In the genomic region with DNA sequence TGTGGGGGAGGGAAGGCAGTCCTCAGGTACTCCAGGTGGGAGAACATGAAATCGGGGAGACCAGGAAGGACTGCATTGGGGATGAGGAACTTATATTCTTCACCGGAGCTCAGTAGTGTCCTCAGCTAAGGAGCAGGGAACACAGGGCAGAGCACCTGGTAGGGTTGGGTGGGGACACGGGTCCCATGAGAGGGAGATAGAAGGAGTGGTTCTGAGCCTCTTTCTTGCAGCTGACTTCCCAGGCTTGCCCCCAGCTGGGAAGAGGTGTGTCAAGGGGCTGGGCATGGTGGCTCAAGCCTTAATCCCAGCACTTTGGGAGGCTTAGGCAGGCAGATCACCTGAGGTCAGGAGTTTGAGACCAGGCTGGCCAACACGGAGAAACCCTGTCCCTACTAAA, we compare ENCODE assay signal across 9 cellular contexts. TPM values are rescaled to one million over a fixed set of nuclear protein-coding genes. Genes with fewer than 3 reads are reported as not detected.
DNase-seq lines count a peak whose midpoint lies in the region; ATAC-seq and TF ChIP-seq lines count a peak whose summit lies in the region.
"Had no signal": no experiment of that assay in that cellular context is flagged by ENCODE, and none has a peak within 500 bp of the region (broad histone marks: within the 10 kb centered on the region; RNA-seq: fewer than 3 reads in every experiment).

No MANE protein-coding gene starts in this region.

- no peaks in the 10 kb centered on the region for H3K36me3 ChIP-seq in GM23248 (ENCODE audit: low read depth)
- no peaks in the 10 kb centered on the region for H3K36me3 ChIP-seq in WERI-Rb-1

- H3K9me2 ChIP-seq in GM23248 (ENCODE audit: insufficient read depth): no peaks in the 10 kb centered on the region

- in situ Hi-C loops in GM23248 (cut with MboI): no loop called here

- H3K4me1 ChIP-seq in GM23248 (ENCODE audit: insufficient read depth): peaks cover 69% of the 10 kb centered on the region

- H3F3A ChIP-seq in GM23248 (ENCODE audit: insufficient read depth): peaks cover 48% of the 10 kb centered on the region

- peak overlapping the region; percentile 72 for H3K9ac ChIP-seq in GM23248

- H3K4me2 ChIP-seq in GM23248 (ENCODE audit: unreplicated experiment): peak overlapping the region; percentile 86

- WGBS in GM23248 (ENCODE audit: low coverage in 1 of 2, low lambda C conversion rate in 2 of 2, missing lambda C conversion rate in 2 of 2), 2 experiments: 85 to 89% methylated on average over 4 of the region's 4 CpGs

- no peak for DNase-seq in GM23248
- DNase-seq in WERI-Rb-1: peak; percentile 91
- DNase-seq in fibroblast of the aortic adventitia (ENCODE audit: low read depth): no peak
- no peak for DNase-seq in skeletal muscle cell (ENCODE audit: low read depth)
- DNase-seq in NCI-H1092 treated with DMSO at 0.1 percent for 48 hours (lab: John Stamatoyannopoulos, UW): no peak
- no peak for DNase-seq in DMS 273 (lab: John Stamatoyannopoulos, UW; ENCODE audit: unreplicated experiment)
- DNase-seq in NCI-H2171 treated with DMSO at 0.1 percent for 48 hours (lab: John Stamatoyannopoulos, UW): no peak
- DNase-seq: NCI-H187 treated with DMSO at 0.1 percent for 48 hours had no signal

- H3K27ac ChIP-seq in GM23248: peak overlapping the region; percentile 94
- H3K27ac ChIP-seq in WERI-Rb-1: peak overlapping the region; percentile 67

- H3K27me3 ChIP-seq in GM23248 (replicated peaks; ENCODE audit: insufficient read depth): no peaks in the 10 kb centered on the region
- peaks cover 3% of the 10 kb centered on the region for H3K27me3 ChIP-seq in WERI-Rb-1 (ENCODE audit: insufficient read depth, low read depth, severe bottlenecking)

- no peaks in the 10 kb centered on the region for H3K9me3 ChIP-seq in GM23248 (ENCODE audit: low read depth)
- H3K9me3 ChIP-seq in WERI-Rb-1 (ENCODE audit: severe bottlenecking): no peaks in the 10 kb centered on the region

- H3K79me2 ChIP-seq in GM23248 (ENCODE audit: insufficient read depth): peaks cover 25% of the 10 kb centered on the region

- no peak overlapping the region for H2AFZ ChIP-seq in GM23248

- H4K20me1 ChIP-seq in GM23248 (ENCODE audit: insufficient read depth): no peaks in the 10 kb centered on the region

- H3K4me3 ChIP-seq in GM23248: peak overlapping the region; percentile 88
- H3K4me3 ChIP-seq in WERI-Rb-1 (ENCODE audit: low read depth, low read length): peak overlapping the region; percentile 77
- H3K4me3 ChIP-seq in fibroblast of the aortic adventitia (ENCODE audit: low read depth, low read length): peak overlapping the region; percentile 83
- H3K4me3 ChIP-seq in skeletal muscle cell (ENCODE audit: low read depth, low read length): peak overlapping the region; percentile 91

- TF ChIP-seq CTCF in WERI-Rb-1 (IDR thresholded peaks at IDR 0.05; ENCODE audit: low read depth, low read length) (no peak), fibroblast of the aortic adventitia (IDR thresholded peaks at IDR 0.05; ENCODE audit: insufficient read depth, low read length) (no peak)

- no peak for ATAC-seq in GM19351 (IDR thresholded peaks at IDR 0.05; ENCODE audit: unreplicated experiment)

RNA-seq across cellular contexts. Expression of a gene that starts 2.1 kb away (rescaled TPM):
- 14.9 and 24.2 TPM in 2 replicates for total RNA-seq in GM23248 (2014; rRNA removed; shearing (Covaris generic))
- polyA plus RNA-seq in GM23248 (2016; fragmentation: Nextera tagmentation; extraction: Ambion mirVana): 7.7 and 9.3 TPM in 2 replicates
- 14.1 and 19.7 TPM in 2 replicates for total RNA-seq in fibroblast of the aortic adventitia (ENCODE audit: low replicate concordance)

RNA-seq across cellular contexts. Expression of a gene that starts 3.6 kb away (rescaled TPM):
- 2.2 and 2.7 TPM in 2 replicates for total RNA-seq in GM23248 (2014; rRNA removed; shearing (Covaris generic))
- polyA plus RNA-seq in GM23248 (2016; fragmentation: Nextera tagmentation; extraction: Ambion mirVana): 2.5 and 2.6 TPM in 2 replicates
- total RNA-seq in fibroblast of the aortic adventitia (ENCODE audit: low replicate concordance): 0.65 and 1.4 TPM in 2 replicates

RNA-seq across cellular contexts. Expression of a gene that starts 18.3 kb away (rescaled TPM):
- total RNA-seq in GM23248 (2014; rRNA removed; shearing (Covaris generic)): 24.9 and 53.8 TPM in 2 replicates
- 97.0 and 98.0 TPM in 2 replicates for polyA plus RNA-seq in GM23248 (2016; fragmentation: Nextera tagmentation; extraction: Ambion mirVana)
- total RNA-seq in fibroblast of the aortic adventitia (ENCODE audit: low replicate concordance): 21.8 and 24.3 TPM in 2 replicates

RNA-seq across cellular contexts. Expression of a gene that starts 34.1 kb away (rescaled TPM):
- 24.2 and 38.8 TPM in 2 replicates for total RNA-seq in GM23248 (2014; rRNA removed; shearing (Covaris generic))
- 10.4 and 12.5 TPM in 2 replicates for polyA plus RNA-seq in GM23248 (2016; fragmentation: Nextera tagmentation; extraction: Ambion mirVana)
- 13.3 and 24.3 TPM in 2 replicates for total RNA-seq in fibroblast of the aortic adventitia (ENCODE audit: low replicate concordance)

RNA-seq across cellular contexts. Expression of a gene that starts 46.3 kb away (rescaled TPM):
- 1.5 and 1.6 TPM in 2 replicates for total RNA-seq in GM23248 (2014; rRNA removed; shearing (Covaris generic))
- polyA plus RNA-seq in GM23248 (2016; fragmentation: Nextera tagmentation; extraction: Ambion mirVana): 0.10 TPM in 1 of 2 replicates, not detected in the other
- total RNA-seq in fibroblast of the aortic adventitia (ENCODE audit: low replicate concordance): 0.09 and 0.33 TPM in 2 replicates
